Comparison of ENCODE assay signal across 17 cellular contexts in the genomic region with DNA sequence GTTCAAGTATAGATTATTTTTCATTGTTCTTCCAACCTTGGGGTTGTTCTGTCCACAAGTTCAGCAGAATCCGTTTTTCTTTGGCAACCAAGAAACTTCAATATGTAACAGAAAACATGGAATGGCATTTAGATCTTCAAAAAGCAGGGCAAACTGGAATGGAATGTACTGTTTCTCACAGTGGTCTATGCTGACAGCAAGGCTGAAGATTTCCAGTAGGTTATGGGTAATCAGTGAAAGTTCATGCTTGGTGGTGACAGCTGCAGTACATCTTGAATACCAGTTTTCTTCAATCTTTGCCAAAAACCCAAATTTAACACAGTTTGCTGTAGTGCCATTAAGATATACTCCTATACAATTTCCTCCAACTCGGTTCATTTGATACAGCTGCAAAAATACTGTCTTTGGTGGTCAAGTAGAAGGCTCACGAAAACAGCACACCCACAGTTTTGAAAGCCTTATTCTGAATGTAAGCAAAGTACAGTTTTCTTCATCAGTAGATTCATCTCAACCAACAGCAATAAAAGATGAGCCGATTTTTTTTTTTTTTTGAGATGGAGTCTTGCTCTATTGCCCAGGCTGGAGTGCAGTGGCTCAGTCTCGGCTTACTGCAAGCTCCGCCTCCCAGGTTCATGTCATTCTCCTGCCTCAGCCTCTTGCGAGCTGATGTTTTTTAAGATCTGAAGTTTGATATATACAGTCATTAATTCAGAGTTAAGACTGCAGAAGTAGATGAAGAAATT. TPM values are rescaled to one million over a fixed set of nuclear protein-coding genes. Genes with fewer than 3 reads are reported as not detected.
DNase-seq lines count a peak whose midpoint lies in the region; ATAC-seq and TF ChIP-seq lines count a peak whose summit lies in the region.
"Had no signal": no experiment of that assay in that cellular context is flagged by ENCODE, and none has a peak within 500 bp of the region (broad histone marks: within the 10 kb centered on the region; RNA-seq: fewer than 3 reads in every experiment).

No MANE protein-coding gene starts in this region.

- H3K36me3 Mint-ChIP-seq in activated CD4-positive, alpha-beta T cell treated with anti-CD3 and anti-CD28 coated beads, Interleukin-2, amount 10 ng/mL, durations not matched to agents 7 days and 5 days (ENCODE audit: low read depth) = peaks cover 49% of the 10 kb centered on the region
- H3K36me3 Mint-ChIP-seq in brain = peaks cover 54% of the 10 kb centered on the region

- in situ Hi-C loops in G401 (cut with HindIII; ENCODE audit: low sequenced_read_pairs) = no loop called here

- H3K9me3 Mint-ChIP-seq in activated CD4-positive, alpha-beta T cell treated with anti-CD3 and anti-CD28 coated beads, Interleukin-2, amount 10 ng/mL, durations not matched to agents 7 days and 5 days = no peaks in the 10 kb centered on the region
- peaks cover 0 to 2% (median 0%) of the 10 kb centered on the region in 5 experiments for H3K9me3 Mint-ChIP-seq in brain
- H3K9me3 Mint-ChIP-seq: activated T-helper 1 cell treated with anti-CD3 and anti-CD28 coated beads, Interleukin-12 subunit alpha, Interleukin-12 subunit beta, Interleukin-2, Interleukin-4 antibody, amounts not matched to agents 30 ng/mL and 10 ng/mL and 1 ng/mL, durations not matched to agents 14 hours and 24 hours and 36 hours; dendritic cell treated with granulocyte-macrophage colony-stimulating factor and Interleukin-4, amounts not matched to agents 40 ng/mL and 50 ng/mL, for 4 days; stimulated activated naive B cell treated with anti-CD40 and anti-IgM and Interleukin-4, amounts not matched to agents 10 μg/mL and 1 μg/mL and 100 μg/mL, for 72 hours; T-helper 2 cell treated with Interferon-gamma antibody and Interleukin-4, amounts not matched to agents 5 μg/mL and 100 μg/mL, for 36 hours had no signal

- DNase-seq in activated CD4-positive, alpha-beta T cell treated with anti-CD3 and anti-CD28 coated beads, Interleukin-2, amount 10 ng/mL, durations not matched to agents 7 days and 5 days = no peak
- no peak for DNase-seq in activated CD4-positive, alpha-beta T cell treated with anti-CD3 and anti-CD28 coated beads, Interleukin-2, amount 50 U/mL, for 4 hours
- peak; percentile 3 for DNase-seq in NAMALWA (ENCODE audit: low spot score)
- peak; percentile 17 for DNase-seq in sciatic nerve (ENCODE audit: low spot score)
- DNase-seq in G401 (ENCODE audit: low spot score) = no peak
- DNase-seq in H7 = no peak
- DNase-seq in NCI-H2029 treated with DMSO at 0.1 percent for 48 hours (lab: John Stamatoyannopoulos, UW) = no peak
- DNase-seq: activated CD4-positive, CD25-positive, alpha-beta regulatory T cell treated with anti-CD3 and anti-CD28 coated beads, Interleukin-2, amount 50 U/mL, for 72 hours; HCEC 1CT; midbrain; NCI-H774; stimulated activated naive B cell treated with anti-CD40 and anti-IgM and Interleukin-4, amounts not matched to agents 10 μg/mL and 1 μg/mL and 100 μg/mL, for 72 hours had no signal

- H3K4me1 Mint-ChIP-seq in activated CD4-positive, alpha-beta T cell treated with anti-CD3 and anti-CD28 coated beads, Interleukin-2, amount 10 ng/mL, durations not matched to agents 7 days and 5 days = peaks cover 71% of the 10 kb centered on the region
- H3K4me1 Mint-ChIP-seq in brain = peaks cover 87% of the 10 kb centered on the region

- TF ChIP-seq CTCF in brain (conservative IDR thresholded peaks at IDR 0.05) = no peak

- peaks cover 22% of the 10 kb centered on the region for H3K36me3 ChIP-seq in H7 (replicated peaks; ENCODE audit: control insufficient read depth, insufficient read depth, low read length)

- H3K27me3 ChIP-seq in H7 (ENCODE audit: control insufficient read depth, insufficient read depth, low read length) = no peaks in the 10 kb centered on the region

- intact Hi-C loops in sciatic nerve (cut with DNase I) = no loop called here

- POLR2A ChIA-PET in activated CD4-positive, alpha-beta T cell treated with anti-CD3 and anti-CD28 coated beads, Interleukin-2, amount 10 ng/mL, durations not matched to agents 7 days and 5 days (lab: Charles Lee) = no interaction called here

- peak overlapping the region; percentile 7 for H3K27ac Mint-ChIP-seq in activated CD4-positive, alpha-beta T cell treated with anti-CD3 and anti-CD28 coated beads, Interleukin-2, amount 10 ng/mL, durations not matched to agents 7 days and 5 days
- H3K27ac Mint-ChIP-seq in brain = peak overlapping the region in 2 of 5 experiments; percentile 18 to 84
- H3K27ac Mint-ChIP-seq: activated T-helper 1 cell treated with anti-CD3 and anti-CD28 coated beads, Interleukin-12 subunit alpha, Interleukin-12 subunit beta, Interleukin-2, Interleukin-4 antibody, amounts not matched to agents 30 ng/mL and 10 ng/mL and 1 ng/mL, durations not matched to agents 14 hours and 24 hours and 36 hours; dendritic cell treated with granulocyte-macrophage colony-stimulating factor and Interleukin-4, amounts not matched to agents 40 ng/mL and 50 ng/mL, for 4 days; stimulated activated naive B cell treated with anti-CD40 and anti-IgM and Interleukin-4, amounts not matched to agents 10 μg/mL and 1 μg/mL and 100 μg/mL, for 72 hours; T-helper 2 cell treated with Interferon-gamma antibody and Interleukin-4, amounts not matched to agents 5 μg/mL and 100 μg/mL, for 36 hours had no signal

- no peaks in the 10 kb centered on the region for H3K27me3 Mint-ChIP-seq in activated CD4-positive, alpha-beta T cell treated with anti-CD3 and anti-CD28 coated beads, Interleukin-2, amount 10 ng/mL, durations not matched to agents 7 days and 5 days
- peaks cover 4% of the 10 kb centered on the region for H3K27me3 Mint-ChIP-seq in brain
- H3K27me3 Mint-ChIP-seq: dendritic cell treated with granulocyte-macrophage colony-stimulating factor and Interleukin-4, amounts not matched to agents 40 ng/mL and 50 ng/mL, for 4 days; stimulated activated naive B cell treated with anti-CD40 and anti-IgM and Interleukin-4, amounts not matched to agents 10 μg/mL and 1 μg/mL and 100 μg/mL, for 72 hours had no signal

- H3K4me3 Mint-ChIP-seq in activated CD4-positive, alpha-beta T cell treated with anti-CD3 and anti-CD28 coated beads, Interleukin-2, amount 10 ng/mL, durations not matched to agents 7 days and 5 days = no peak overlapping the region
- H3K4me3 Mint-ChIP-seq in brain = peak overlapping the region in 4 of 5 experiments; percentile 72 to 80 (median 76)
- H3K4me3 Mint-ChIP-seq: dendritic cell treated with granulocyte-macrophage colony-stimulating factor and Interleukin-4, amounts not matched to agents 40 ng/mL and 50 ng/mL, for 4 days had no signal

- no peak for ATAC-seq in sciatic nerve
- ATAC-seq: A549; stimulated activated naive B cell treated with anti-CD40 and anti-IgM and Interleukin-4, amounts not matched to agents 10 μg/mL and 1 μg/mL and 100 μg/mL, for 72 hours had no signal

- CTCF ChIA-PET in activated CD4-positive, alpha-beta T cell treated with anti-CD3 and anti-CD28 coated beads, Interleukin-2, amount 10 ng/mL, durations not matched to agents 7 days and 5 days (lab: Charles Lee) = interaction anchor here (0.9 to 2.2 kb wide), 4 partner anchors 10 to 49 kb away, joined by 3 to 7 read pairs (median 6); partner anchors contain the start of genes RACK1 and TRIM41

- no peak overlapping the region for H3K4me3 ChIP-seq in H7 (ENCODE audit: insufficient read depth, low read depth, low read length)
- H3K4me3 ChIP-seq: A549 had no signal

RNA-seq across cellular contexts. Expression of gene TRIM52, which starts 4.9 kb away (rescaled TPM):
- 10 to 100 TPM; 29.6 to 29.9 TPM for total RNA-seq in activated CD4-positive, alpha-beta T cell treated with anti-CD3 and anti-CD28 coated beads, Interleukin-2, amount 10 ng/mL, durations not matched to agents 7 days and 5 days
- polyA plus RNA-seq in brain (ENCODE audit: insufficient read depth, low read depth, low replicate concordance) = 3.1 TPM
- 14.1 TPM for total RNA-seq in sciatic nerve
- 2.5 and 3.6 TPM in 2 replicates for total RNA-seq in G401 (2014; rRNA removed; shearing (Covaris generic))
- total RNA-seq in H7 (2014; rRNA removed; shearing (Covaris generic)) = 1.9 and 2.4 TPM in 2 replicates

RNA-seq across cellular contexts. Expression of gene RACK1, which starts 12.3 kb away (rescaled TPM):
- 1,000 to 10,000 TPM; 1,823 to 2,207 TPM for total RNA-seq in activated CD4-positive, alpha-beta T cell treated with anti-CD3 and anti-CD28 coated beads, Interleukin-2, amount 10 ng/mL, durations not matched to agents 7 days and 5 days
- polyA plus RNA-seq in brain (ENCODE audit: insufficient read depth, low read depth, low replicate concordance) = 2,812 TPM
- total RNA-seq in sciatic nerve = 1,122 TPM
- total RNA-seq in G401 (2014; rRNA removed; shearing (Covaris generic)) = 4,601 and 5,352 TPM in 2 replicates
- total RNA-seq in H7 (2014; rRNA removed; shearing (Covaris generic)) = 5,491 and 6,126 TPM in 2 replicates

RNA-seq across cellular contexts. Expression of gene TRIM41, which starts 32.9 kb away (rescaled TPM):
- total RNA-seq in activated CD4-positive, alpha-beta T cell treated with anti-CD3 and anti-CD28 coated beads, Interleukin-2, amount 10 ng/mL, durations not matched to agents 7 days and 5 days = 10 to 100 TPM; 34.7 to 36.9 TPM
- polyA plus RNA-seq in brain (ENCODE audit: insufficient read depth, low read depth, low replicate concordance) = 33.0 TPM
- total RNA-seq in sciatic nerve = 24.6 TPM
- 23.0 and 27.3 TPM in 2 replicates for total RNA-seq in G401 (2014; rRNA removed; shearing (Covaris generic))
- total RNA-seq in H7 (2014; rRNA removed; shearing (Covaris generic)) = 13.6 and 19.8 TPM in 2 replicates

RNA-seq across cellular contexts. Expression of gene TRIM7, which starts 51.0 kb away (rescaled TPM):
- under 1 TPM; 0.29 to 0.84 TPM for total RNA-seq in activated CD4-positive, alpha-beta T cell treated with anti-CD3 and anti-CD28 coated beads, Interleukin-2, amount 10 ng/mL, durations not matched to agents 7 days and 5 days
- polyA plus RNA-seq in brain (ENCODE audit: insufficient read depth, low read depth, low replicate concordance) = 0.22 TPM
- 3.2 TPM for total RNA-seq in sciatic nerve
- 3.9 and 5.1 TPM in 2 replicates for total RNA-seq in G401 (2014; rRNA removed; shearing (Covaris generic))
- total RNA-seq in H7 (2014; rRNA removed; shearing (Covaris generic)) = 0.07 and 0.92 TPM in 2 replicates

Comparison
In these comparisons a context has a peak if more than half of its experiments do, and no peak if none do; other contexts are left out.
1. DNase-seq: peak in NAMALWA (single experiment) and sciatic nerve (single experiment); none in activated CD4-positive, alpha-beta T cell treated with anti-CD3 and anti-CD28 coated beads, Interleukin-2, amount 10 ng/mL, durations not matched to agents 7 days and 5 days (single experiment), activated CD4-positive, alpha-beta T cell treated with anti-CD3 and anti-CD28 coated beads, Interleukin-2, amount 50 U/mL, for 4 hours (0 of 2), G401 (single experiment), H7 (single experiment) and NCI-H2029 treated with DMSO at 0.1 percent for 48 hours (single experiment).